14 cellular contexts compared by ENCODE assay signal in the genomic region with DNA sequence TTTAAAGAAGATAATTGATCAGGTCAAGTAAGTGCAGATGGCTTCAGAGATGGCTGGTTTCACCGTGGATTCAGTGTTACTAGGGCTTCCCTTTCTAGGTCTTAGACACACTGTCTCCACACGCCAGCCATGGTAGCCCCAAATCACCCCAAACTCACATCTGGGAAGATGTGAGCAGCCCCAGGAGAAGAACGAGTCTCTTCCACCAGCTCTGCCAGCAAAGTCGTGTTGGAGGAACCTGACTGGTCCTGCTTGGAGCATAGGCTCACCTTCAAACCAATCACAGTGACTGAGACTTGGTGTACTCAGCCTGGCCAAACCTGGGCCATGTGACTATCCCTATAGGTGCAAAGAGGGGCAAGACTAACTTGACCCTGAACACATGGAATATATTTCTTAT.
"Had no signal": no experiment of that assay in that cellular context is flagged by ENCODE, and none has a peak within 500 bp of the region (broad histone marks: within the 10 kb centered on the region; RNA-seq: fewer than 3 reads in every experiment).

No MANE protein-coding gene starts in this region.

- ATAC-seq: PC-3 had no signal

- H3K9me2 ChIP-seq: SK-N-SH had no signal

- DNase-seq: MG63, NCI-H1092, NCI-H1105 treated with DMSO at 0.1 percent for 48 hours, NCI-H1417 treated with DMSO at 0.1 percent for 48 hours, NCI-H146, NCI-H1930, NCI-H2081, NCI-H2107, NCI-H2227 treated with DMSO at 0.1 percent for 48 hours, NCI-H748 treated with DMSO at 0.1 percent for 48 hours, SHP77, SK-N-SH had no signal

- H3K4me2 ChIP-seq: SK-N-SH had no signal

- H3K4me3 ChIP-seq: MG63 had no signal

- H3K9ac ChIP-seq: SK-N-SH had no signal

- H3K36me3 ChIP-seq: MG63 had no signal

- H3K27ac ChIP-seq: RWPE1 had no signal
